22 cellular contexts compared by ENCODE assay signal in the genomic region with DNA sequence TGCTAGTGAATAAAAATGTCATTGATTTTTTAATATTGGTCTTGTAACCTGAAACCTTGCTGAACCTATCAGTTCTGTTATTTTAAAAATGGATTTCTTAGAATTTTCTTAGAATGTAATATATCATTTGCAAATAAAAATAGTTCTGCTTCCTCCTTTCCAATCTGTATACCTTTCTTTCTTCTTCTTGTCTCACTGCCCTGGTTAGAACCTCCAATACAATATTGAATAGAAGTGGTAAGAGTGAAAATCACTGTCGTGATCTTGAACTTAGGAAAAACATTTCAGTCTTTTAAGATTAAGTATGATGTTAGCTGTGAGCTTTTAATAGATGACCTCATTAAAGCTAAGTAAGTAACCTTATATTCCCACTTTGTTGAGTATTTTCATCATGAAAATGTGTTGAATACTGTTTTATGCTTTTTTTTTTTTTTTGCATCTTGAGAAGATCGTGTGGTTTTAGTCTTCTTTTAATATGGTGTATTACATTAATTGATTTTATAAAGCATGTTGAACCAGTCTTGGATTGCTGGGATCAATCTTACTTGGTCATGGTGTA.
"Had no signal": no experiment of that assay in that cellular context is flagged by ENCODE, and none has a peak within 500 bp of the region (broad histone marks: within the 10 kb centered on the region; RNA-seq: fewer than 3 reads in every experiment).

No MANE protein-coding gene starts in this region.

- DNase-seq: dermis blood vessel endothelial cell; dorsolateral prefrontal cortex; effector CD4-positive, alpha-beta T cell; effector memory CD4-positive, alpha-beta T cell; foreskin keratinocyte; gastrocnemius medialis; heart left ventricle; hypothalamus; immature natural killer cell; islet precursor cell; left cardiac atrium; left lung; left ventricle myocardium superior; lower lobe of right lung; mesenchymal stem cell; mucosa of descending colon; naive B cell had no signal

- H3K27me3 ChIP-seq: dorsolateral prefrontal cortex, esophagus muscularis mucosa, foreskin keratinocyte, gastrocnemius medialis, heart left ventricle, hepatocyte, left lung had no signal

- H3K79me2 ChIP-seq: hepatocyte had no signal

- H3K4me1 ChIP-seq: esophagus muscularis mucosa, foreskin keratinocyte, gastrocnemius medialis, heart left ventricle, left lung, lower lobe of right lung had no signal

- H2AFZ ChIP-seq: hepatocyte had no signal

- H3K27ac ChIP-seq: coronary artery, dorsolateral prefrontal cortex, esophagus muscularis mucosa, foreskin keratinocyte, gastrocnemius medialis, heart left ventricle, hepatocyte, left lung, lower lobe of right lung had no signal

- H3K36me3 ChIP-seq: esophagus muscularis mucosa, gastrocnemius medialis, heart left ventricle, left lung, lower lobe of right lung had no signal

- H3K4me2 ChIP-seq: hepatocyte had no signal

- H3K4me3 ChIP-seq: coronary artery, dorsolateral prefrontal cortex, esophagus muscularis mucosa, gastrocnemius medialis, heart left ventricle, hepatocyte, left lung, lower lobe of right lung, mucosa of descending colon had no signal

- FAIRE-seq: colon, endothelial cell of umbilical vein had no signal

- ATAC-seq: foreskin keratinocyte, gastrocnemius medialis, heart left ventricle, left cardiac atrium, left lung, left ventricle myocardium superior, lower lobe of right lung, mucosa of descending colon had no signal
